8 cellular contexts compared by ENCODE assay signal in the genomic region with DNA sequence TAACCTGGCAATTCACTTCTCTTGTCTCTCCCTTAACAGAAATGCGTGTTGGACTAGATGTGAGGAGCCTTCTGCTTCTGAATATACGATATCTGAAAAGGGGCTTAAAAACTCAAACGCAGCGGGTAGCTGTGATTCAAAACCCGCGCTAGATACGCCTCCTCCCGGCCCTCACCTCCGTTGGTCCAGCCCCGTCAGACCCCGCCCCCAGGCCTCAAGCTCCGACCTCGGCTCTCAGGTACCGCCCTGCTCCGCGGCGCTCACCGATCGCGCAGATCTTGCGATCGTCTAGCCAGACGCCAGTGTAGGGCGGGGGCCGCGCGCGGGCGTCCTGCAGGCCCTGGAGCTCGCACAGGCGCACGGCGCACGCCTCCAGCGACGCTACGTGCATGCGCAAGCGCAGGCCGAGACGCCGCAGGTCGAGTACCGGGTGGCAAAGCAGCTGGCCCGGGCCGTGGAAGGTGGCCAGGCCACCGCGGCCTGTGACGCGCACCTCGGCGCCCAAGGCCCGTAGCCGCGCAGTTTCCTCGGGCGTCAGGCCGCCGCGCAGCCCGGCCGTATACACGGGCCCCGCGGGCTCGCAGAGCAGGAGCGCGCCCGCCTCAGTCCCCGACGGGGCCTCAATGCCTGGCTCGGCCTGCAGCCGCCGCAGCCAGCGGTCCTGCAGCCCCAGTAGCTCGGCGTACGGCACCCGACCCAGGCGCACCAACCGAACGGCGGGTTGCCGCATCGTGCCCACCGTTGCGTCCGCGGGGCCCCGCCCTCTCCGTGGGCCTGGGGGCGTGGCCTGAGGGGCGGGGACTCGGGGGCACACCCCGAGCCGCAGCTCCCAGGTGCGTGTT. TPM values are rescaled to one million over a fixed set of nuclear protein-coding genes. Genes with fewer than 3 reads are reported as not detected.
DNase-seq lines count a peak whose midpoint lies in the region; ATAC-seq and TF ChIP-seq lines count a peak whose summit lies in the region.

A gene (minus strand): TSS at position 751 of the 842 bp plus-strand sequence. CDS start 21 bp downstream, at position 730.

- intact Hi-C loops in prostate gland (cut with DNase I) = no loop called here

- H3K4me1 Mint-ChIP-seq in T-helper 1 cell treated with Interleukin-12 subunit alpha and Interleukin-12 subunit beta and Interleukin-4 antibody, amounts not matched to agents 30 μg/mL and 1 μg/mL, for 36 hours (ENCODE audit: low read depth) = peaks cover 14% of the 10 kb centered on the region

- no peaks in the 10 kb centered on the region for H3K9me3 Mint-ChIP-seq in T-helper 1 cell treated with Interleukin-12 subunit alpha and Interleukin-12 subunit beta and Interleukin-4 antibody, amounts not matched to agents 30 μg/mL and 1 μg/mL, for 36 hours

- TF ChIP-seq CTCF in right atrium auricular region (IDR thresholded peaks at IDR 0.05) = no peak
- peak in 2 of 4 experiments; percentile 18 to 33 for TF ChIP-seq CTCF in prostate gland (IDR thresholded peaks at IDR 0.05)

- H3K36me3 ChIP-seq in right atrium auricular region (no peaks in the 10 kb centered on the region), prostate gland (no peaks in the 10 kb centered on the region), urinary bladder (ENCODE audit: insufficient read depth) (no peaks in the 10 kb centered on the region)

- H3K27ac ChIP-seq in angular gyrus (ENCODE audit: low read depth, low read length) (peak within 1 kb of the TSS; percentile 94), right atrium auricular region (peak within 1 kb of the TSS; percentile 96 to 99), prostate gland (peak within 1 kb of the TSS; percentile 96 to 100), urinary bladder (ENCODE audit: low read depth) (peak within 1 kb of the TSS; percentile 98)

- H3K27me3 Mint-ChIP-seq in T-helper 1 cell treated with Interleukin-12 subunit alpha and Interleukin-12 subunit beta and Interleukin-4 antibody, amounts not matched to agents 30 μg/mL and 1 μg/mL, for 36 hours (ENCODE audit: low read depth) = peaks cover 5% of the 10 kb centered on the region

- peak within 1 kb of the TSS; percentile 83 for H3K4me3 Mint-ChIP-seq in T-helper 1 cell treated with Interleukin-12 subunit alpha and Interleukin-12 subunit beta and Interleukin-4 antibody, amounts not matched to agents 30 μg/mL and 1 μg/mL, for 36 hours

- no peaks in the 10 kb centered on the region for H3K27me3 ChIP-seq in right atrium auricular region
- no peaks in the 10 kb centered on the region for H3K27me3 ChIP-seq in prostate gland (replicated peaks; ENCODE audit: insufficient read depth)

- H3K27ac Mint-ChIP-seq in T-helper 1 cell treated with Interleukin-12 subunit alpha and Interleukin-12 subunit beta and Interleukin-4 antibody, amounts not matched to agents 30 μg/mL and 1 μg/mL, for 36 hours = peak within 1 kb of the TSS; percentile 72

- peak; percentile 86 for DNase-seq in NCI-H146 treated with DMSO at 0.1 percent for 48 hours (lab: John Stamatoyannopoulos, UW; ENCODE audit: unreplicated experiment)
- DNase-seq in right atrium auricular region (ENCODE audit: low spot score) = peak; percentile 93
- DNase-seq in prostate gland (ENCODE audit: low spot score) = peak; percentile 97

- H3K4me3 ChIP-seq in right atrium auricular region (peak within 1 kb of the TSS; percentile 81 to 90), prostate gland (peak within 1 kb of the TSS; percentile 83 to 97), urinary bladder (ENCODE audit: low read depth, low read length) (peak within 1 kb of the TSS; percentile 66)

- WGBS in prostate gland = under 1% methylated on average over 53 of the region's 97 CpGs
- WGBS in urinary bladder = under 1% methylated on average over 97 of the region's 97 CpGs

- H3K36me3 Mint-ChIP-seq in T-helper 1 cell treated with Interleukin-12 subunit alpha and Interleukin-12 subunit beta and Interleukin-4 antibody, amounts not matched to agents 30 μg/mL and 1 μg/mL, for 36 hours (ENCODE audit: low read depth) = no peaks in the 10 kb centered on the region

- ATAC-seq in HG02884 (IDR thresholded peaks at IDR 0.05; ENCODE audit: unreplicated experiment) = peak; percentile 95

- H3K4me1 ChIP-seq in right atrium auricular region (peaks cover 0 to 11% of the 10 kb centered on the region in 2 donors), prostate gland (replicated peaks) (no peaks in the 10 kb centered on the region), urinary bladder (ENCODE audit: insufficient read depth) (no peaks in the 10 kb centered on the region)

- no peaks in the 10 kb centered on the region for H3K9me3 ChIP-seq in right atrium auricular region
- no peaks in the 10 kb centered on the region for H3K9me3 ChIP-seq in prostate gland

- peak; percentile 83 for TF ChIP-seq POLR2A in GM15510 (IDR thresholded peaks at IDR 0.05; ENCODE audit: borderline replicate concordance, extremely low read depth, insufficient read length)
- TF ChIP-seq POLR2A in prostate gland (IDR thresholded peaks at IDR 0.05) = peak; percentile 85

RNA-seq across cellular contexts. Expression of the gene that starts here (rescaled TPM):
- total RNA-seq in right atrium auricular region = 1 to 10 TPM; 2.9 to 4.8 TPM
- total RNA-seq in prostate gland = 10 to 100 TPM; 17.5 to 25.4 TPM
- 2.7 TPM for total RNA-seq in urinary bladder
- polyA plus RNA-seq in urinary bladder = 3.3 TPM

Comparison
In these comparisons a context has a peak if more than half of its experiments do, and no peak if none do; other contexts are left out.
1. Peak in every context shown above with its lines: DNase-seq, ATAC-seq, H3K4me3 ChIP-seq and H3K27ac ChIP-seq.